10 cellular contexts compared by ENCODE assay signal in genomic region chr12:386651-387050, GRCh38. TPM values are rescaled to one million over a fixed set of nuclear protein-coding genes. Genes with fewer than 3 reads are reported as not detected.
DNase-seq lines count a peak whose midpoint lies in the region; ATAC-seq and TF ChIP-seq lines count a peak whose summit lies in the region.
"Had no signal": no experiment of that assay in that cellular context is flagged by ENCODE, and none has a peak within 500 bp of the region (broad histone marks: within the 10 kb centered on the region; RNA-seq: fewer than 3 reads in every experiment).

No MANE protein-coding gene starts in this region.

- H3K9me3 Mint-ChIP-seq in Calu3 (ENCODE audit: low read depth, unreplicated experiment): no peaks in the 10 kb centered on the region

- CTCF ChIA-PET in Calu3 (lab: Charles Lee): no interaction called here

- H3K4me3 Mint-ChIP-seq in Calu3 (ENCODE audit: low read depth, unreplicated experiment): peak overlapping the region; percentile 73

- intact Hi-C loops in Calu3 (cut with micrococcal nuclease; ENCODE audit: unreplicated experiment): no loop called here

- no peak for TF ChIP-seq CTCF in Calu3 (IDR thresholded peaks at IDR 0.05; ENCODE audit: unreplicated experiment)
- TF ChIP-seq CTCF in Loucy (conservative IDR thresholded peaks at IDR 0.05; ENCODE audit: low read length): no peak
- no peak for TF ChIP-seq CTCF in neural cell (IDR thresholded peaks at IDR 0.05; ENCODE audit: poor library complexity, severe bottlenecking)

- ATAC-seq in HG03025 (IDR thresholded peaks at IDR 0.05; ENCODE audit: low FRiP score, unreplicated experiment) (no peak), HG03139 (IDR thresholded peaks at IDR 0.05; ENCODE audit: unreplicated experiment) (no peak)

- H3K27ac Mint-ChIP-seq in Calu3 (ENCODE audit: unreplicated experiment): no peak overlapping the region

- peaks cover 43% of the 10 kb centered on the region for H3K4me1 ChIP-seq in Loucy (ENCODE audit: insufficient read depth, low read length, poor library complexity, severe bottlenecking)

- no peak overlapping the region for H2AFZ ChIP-seq in Loucy (ENCODE audit: low read length)
- H2AFZ ChIP-seq in neural cell (ENCODE audit: low read depth, low read length): no peak overlapping the region

- DNase-seq in Calu3 (no peak), dermis blood vessel endothelial cell (peak; percentile 31), SKM-1 treated with dmso at 0.1 percent for 144 hours (lab: John Stamatoyannopoulos, UW; ENCODE audit: unreplicated experiment) (no peak), CD1c-positive myeloid dendritic cell (ENCODE audit: extremely low spot score) (no peak)
- DNase-seq: aorta had no signal

- no peaks in the 10 kb centered on the region for H3K27me3 ChIP-seq in Loucy (ENCODE audit: insufficient read depth, low read length, poor library complexity, severe bottlenecking)
- H3K27me3 ChIP-seq in neural cell (ENCODE audit: insufficient read depth, low read depth, low read length): no peaks in the 10 kb centered on the region

- BruUV-seq in Calu3 (replicated peaks; lab: Mats Ljungman, UMichigan): no TSS peak

- peaks cover 10% of the 10 kb centered on the region for H3K4me1 Mint-ChIP-seq in Calu3 (ENCODE audit: low read depth, unreplicated experiment)

- H3K79me2 ChIP-seq in Loucy (ENCODE audit: insufficient read depth, low read length) (peaks cover 79% of the 10 kb centered on the region), neural cell (replicated peaks; ENCODE audit: insufficient read depth, low read length) (peaks cover 64% of the 10 kb centered on the region)

- H3K4me2 ChIP-seq in Loucy (ENCODE audit: low read depth, low read length, poor library complexity, severe bottlenecking) (peak overlapping the region; percentile 94), neural cell (ENCODE audit: low read length) (peak overlapping the region; percentile 88)

- H3K4me3 ChIP-seq in Loucy (ENCODE audit: low read length, poor library complexity, severe bottlenecking): peak overlapping the region; percentile 94
- peak overlapping the region; percentile 75 for H3K4me3 ChIP-seq in neural cell (ENCODE audit: low read length)

- TF ChIP-seq RAD21 in neural cell (conservative IDR thresholded peaks at IDR 0.05): no peak

- peaks cover 62% of the 10 kb centered on the region for H3K36me3 Mint-ChIP-seq in Calu3 (ENCODE audit: insufficient read depth, unreplicated experiment)

- TF ChIP-seq EP300 in neural cell (conservative IDR thresholded peaks at IDR 0.05; ENCODE audit: poor library complexity, severe bottlenecking): no peak

- no peak overlapping the region for H3K27ac ChIP-seq in neural cell (ENCODE audit: low read length)
- H3K27ac ChIP-seq: RWPE1 had no signal

- H3K9me2 ChIP-seq in Loucy (replicated peaks; ENCODE audit: low read depth, low read length) (no peaks in the 10 kb centered on the region), neural cell (ENCODE audit: insufficient read depth, low read length) (no peaks in the 10 kb centered on the region)

- H3K36me3 ChIP-seq in Loucy (ENCODE audit: insufficient read depth, low read length) (peaks cover 29% of the 10 kb centered on the region), neural cell (ENCODE audit: insufficient read depth, low read length) (peaks cover 3% of the 10 kb centered on the region)

- H3K9me3 ChIP-seq in Loucy (ENCODE audit: insufficient read depth, low read depth, low read length) (no peaks in the 10 kb centered on the region), neural cell (ENCODE audit: low read length) (no peaks in the 10 kb centered on the region)

- no peaks in the 10 kb centered on the region for H3F3A ChIP-seq in Loucy (ENCODE audit: low read depth)
- no peaks in the 10 kb centered on the region for H3F3A ChIP-seq in neural cell (ENCODE audit: insufficient read depth, low read length, poor library complexity, severe bottlenecking)

- peaks cover 66% of the 10 kb centered on the region for H4K20me1 ChIP-seq in Loucy (ENCODE audit: insufficient read depth, low read length, poor library complexity, severe bottlenecking)
- H4K20me1 ChIP-seq in neural cell (ENCODE audit: insufficient read depth): no peaks in the 10 kb centered on the region

- peak overlapping the region; percentile 93 for H3K9ac ChIP-seq in Loucy (ENCODE audit: low read depth, low read length, poor library complexity, severe bottlenecking)
- H3K9ac ChIP-seq in neural cell (ENCODE audit: low read length): peak overlapping the region; percentile 94

- no peaks in the 10 kb centered on the region for H3K27me3 Mint-ChIP-seq in Calu3 (ENCODE audit: unreplicated experiment)

TF ChIP-seq in neural cell, 6 proteins besides CTCF, POLR2A, EP300 and RAD21:
- TF ChIP-seq EZH2 (IDR thresholded peaks at IDR 0.05; ENCODE audit: borderline replicate concordance, insufficient read depth, low read length, poor library complexity, severe bottlenecking): no peak

RNA-seq across cellular contexts. Expression of gene KDM5A, which starts 2.5 kb away (rescaled TPM):
- total RNA-seq in Calu3 (2022) (60.7 and 63.6 TPM in 2 replicates), dermis blood vessel endothelial cell (68.1 and 73.5 TPM in 2 replicates)
- polyA plus RNA-seq in neural cell: 11.2 and 22.1 TPM in 2 replicates
- 121 and 133 TPM in 2 replicates for polyA minus RNA-seq in neural cell

RNA-seq across cellular contexts. Expression of gene CCDC77, which starts 14.8 kb away (rescaled TPM):
- 12.5 and 16.8 TPM in 2 replicates for total RNA-seq in Calu3 (2022)
- 6.6 and 14.8 TPM in 2 replicates for total RNA-seq in dermis blood vessel endothelial cell
- polyA plus RNA-seq in neural cell: 30.6 and 42.9 TPM in 2 replicates
- 29.7 and 42.3 TPM in 2 replicates for polyA minus RNA-seq in neural cell
